18 cellular contexts compared by ENCODE assay signal in genomic region chr18:77376043-77376732, GRCh38.
DNase-seq lines count a peak whose midpoint lies in the region; ATAC-seq, FAIRE-seq and TF ChIP-seq lines count a peak whose summit lies in the region.
"Had no signal": no experiment of that assay in that cellular context is flagged by ENCODE, and none has a peak within 500 bp of the region (broad histone marks: within the 10 kb centered on the region; RNA-seq: fewer than 3 reads in every experiment).

No MANE protein-coding gene starts in this region.

- DNase-seq in LNCaP clone FGC (ENCODE audit: low read depth) (peak; percentile 52), NCI-H2081 treated with DMSO at 0.1 percent for 48 hours (lab: John Stamatoyannopoulos, UW) (peak; percentile 52), RPMI8226 (peak; percentile 12), pancreas (peak in 5 of 6 donors; percentile 33 to 75 (median 50)), heart left ventricle (no peak), activated gamma-delta T cell treated with Interleukin-2 at 50 U/mL for 16 hours (no peak)
- no peak for DNase-seq in effector memory CD8-positive, alpha-beta T cell
- DNase-seq: activated CD4-positive, alpha-beta T cell treated with anti-CD3 and anti-CD28 coated beads, Interleukin-2, amount 10 ng/mL, durations not matched to agents 7 days and 5 days; activated gamma-delta T cell; BE2C; caudate nucleus; IMR-90; midbrain; MM.1S had no signal

- intact Hi-C loops in pancreas (cut with DNase I) (no loop called here), heart left ventricle (cut with DNase I) (loop anchor here in 1 of 10 donors (10.0 kb wide), 1 partner anchor 59 kb away; no protein-coding TSS in a partner anchor)

- peak overlapping the region; percentile 36 for H3K4me3 ChIP-seq in LNCaP clone FGC (ENCODE audit: low read depth, low read length)
- no peak overlapping the region for H3K4me3 ChIP-seq in pancreas
- no peak overlapping the region for H3K4me3 ChIP-seq in heart left ventricle
- H3K4me3 ChIP-seq: gastroesophageal sphincter, neural progenitor cell, suprapubic skin had no signal

- H3K27ac Mint-ChIP-seq in effector memory CD8-positive, alpha-beta T cell: no peak overlapping the region
- H3K27ac Mint-ChIP-seq: activated CD4-positive, alpha-beta T cell treated with anti-CD3 and anti-CD28 coated beads, Interleukin-2, amount 10 ng/mL, durations not matched to agents 7 days and 5 days; neural progenitor cell had no signal

- no peaks in the 10 kb centered on the region for H3K27me3 ChIP-seq in pancreas
- peaks cover 0 to 7% (median 0%) of the 10 kb centered on the region in 9 donors for H3K27me3 ChIP-seq in heart left ventricle
- H3K27me3 ChIP-seq: BE2C, neural progenitor cell, suprapubic skin had no signal

- ATAC-seq in pancreas (peak; percentile 38 to 83 (median 66)), heart left ventricle (no peak)
- ATAC-seq in effector memory CD8-positive, alpha-beta T cell (replicated peaks): no peak
- ATAC-seq: gastroesophageal sphincter had no signal

- FAIRE-seq in pancreas (lab: Jason Lieb, UNC): no peak
- FAIRE-seq: GM12892 had no signal

- H3K27ac ChIP-seq in pancreas: peak overlapping the region in 3 of 4 donors; percentile 3 to 36 (median 13)
- H3K27ac ChIP-seq in heart left ventricle: no peak overlapping the region
- H3K27ac ChIP-seq: gastroesophageal sphincter, neural progenitor cell, suprapubic skin had no signal

- H3K36me3 ChIP-seq in pancreas (no peaks in the 10 kb centered on the region), heart left ventricle (no peaks in the 10 kb centered on the region)
- H3K36me3 ChIP-seq: BE2C, gastroesophageal sphincter, neural progenitor cell, suprapubic skin had no signal

- TF ChIP-seq POLR2A in heart left ventricle (IDR thresholded peaks at IDR 0.05): no peak

- TF ChIP-seq CTCF in LNCaP clone FGC (IDR thresholded peaks at IDR 0.05; ENCODE audit: control insufficient read depth, extremely low read depth, insufficient read depth): no peak; the same call in 1 of the 2 replicates
- TF ChIP-seq CTCF in pancreas (IDR thresholded peaks at IDR 0.05): no peak
- TF ChIP-seq CTCF in heart left ventricle (IDR thresholded peaks at IDR 0.05): no peak

- H3K4me1 ChIP-seq in pancreas (no peaks in the 10 kb centered on the region), heart left ventricle (no peaks in the 10 kb centered on the region)
- H3K4me1 ChIP-seq: BE2C, gastroesophageal sphincter, suprapubic skin had no signal

- peaks cover 35 to 60% of the 10 kb centered on the region in 2 donors for H3K27me3 Mint-ChIP-seq in effector memory CD8-positive, alpha-beta T cell

- H3K36me3 Mint-ChIP-seq in effector memory CD8-positive, alpha-beta T cell (ENCODE audit: insufficient read depth): no peaks in the 10 kb centered on the region
- H3K36me3 Mint-ChIP-seq: neural progenitor cell had no signal

- H3K4me3 Mint-ChIP-seq in effector memory CD8-positive, alpha-beta T cell: no peak overlapping the region
- H3K4me3 Mint-ChIP-seq: activated CD4-positive, alpha-beta T cell treated with anti-CD3 and anti-CD28 coated beads, Interleukin-2, amount 10 ng/mL, durations not matched to agents 7 days and 5 days; neural progenitor cell had no signal

- H3K9me3 ChIP-seq in pancreas: no peaks in the 10 kb centered on the region
- H3K9me3 ChIP-seq in heart left ventricle: no peaks in the 10 kb centered on the region
- H3K9me3 ChIP-seq: BE2C, gastroesophageal sphincter had no signal

- 52% methylated on average over 29 of the region's 29 CpGs for WGBS in pancreas, 2 donors
- 86 to 88% (median 88%) methylated on average over 29 of the region's 29 CpGs for WGBS in heart left ventricle, 4 donors

- no peaks in the 10 kb centered on the region for H3K4me1 Mint-ChIP-seq in effector memory CD8-positive, alpha-beta T cell (ENCODE audit: low read depth in 2 of 2)
- H3K4me1 Mint-ChIP-seq: activated CD4-positive, alpha-beta T cell treated with anti-CD3 and anti-CD28 coated beads, Interleukin-2, amount 10 ng/mL, durations not matched to agents 7 days and 5 days had no signal

- no peaks in the 10 kb centered on the region for H3K9me3 Mint-ChIP-seq in effector memory CD8-positive, alpha-beta T cell
- H3K9me3 Mint-ChIP-seq: activated CD4-positive, alpha-beta T cell treated with anti-CD3 and anti-CD28 coated beads, Interleukin-2, amount 10 ng/mL, durations not matched to agents 7 days and 5 days; neural progenitor cell had no signal

Comparison
In these comparisons a context has a peak if more than half of its experiments do, and no peak if none do; other contexts are left out.
1. DNase-seq: peak in LNCaP clone FGC (single experiment), NCI-H2081 treated with DMSO at 0.1 percent for 48 hours (single experiment), RPMI8226 (single experiment) and pancreas (5 of 6); none in heart left ventricle (0 of 5), effector memory CD8-positive, alpha-beta T cell (0 of 3) and activated gamma-delta T cell treated with Interleukin-2 at 50 U/mL for 16 hours (single experiment).
2. ATAC-seq: peak in pancreas (4 of 4); none in heart left ventricle (0 of 4) and effector memory CD8-positive, alpha-beta T cell (single experiment).
3. H3K27ac ChIP-seq: peak in pancreas (3 of 4); none in heart left ventricle (0 of 12).